9 cellular contexts compared by ENCODE assay signal in genomic region chr10:78805176-78805575, GRCh38.
DNase-seq lines count a peak whose midpoint lies in the region; ATAC-seq and TF ChIP-seq lines count a peak whose summit lies in the region.
"Had no signal": no experiment of that assay in that cellular context is flagged by ENCODE, and none has a peak within 500 bp of the region (broad histone marks: within the 10 kb centered on the region; RNA-seq: fewer than 3 reads in every experiment).

No MANE protein-coding gene starts in this region.

- TF ChIP-seq CTCF in C4-2B (conservative IDR thresholded peaks at IDR 0.05), result no peak
- no peak for TF ChIP-seq CTCF in RWPE1 (conservative IDR thresholded peaks at IDR 0.05; ENCODE audit: low read depth)
- TF ChIP-seq CTCF in foreskin fibroblast (IDR thresholded peaks at IDR 0.05; ENCODE audit: low read depth, low read length), result no peak
- no peak for TF ChIP-seq CTCF in ovary (IDR thresholded peaks at IDR 0.05)

- no peak overlapping the region for H3K4me3 Mint-ChIP-seq in activated T-cell treated with anti-CD3 and anti-CD28 coated beads, Interleukin-2, amount 50 U/mL, for 72 hours
- H3K4me3 Mint-ChIP-seq in naive thymus-derived CD4-positive, alpha-beta T cell, result no peak overlapping the region
- H3K4me3 Mint-ChIP-seq: natural killer cell treated with Interleukin-12 subunit alpha and Interleukin-12 subunit beta and Interleukin-15 and Interleukin-18, amount 100 ng/mL, for 72 hours had no signal

- 0 out of 2 replicates have a peak overlapping the region, but pooled peaks have one; percentile 2 for H3K27ac ChIP-seq in C4-2B
- H3K27ac ChIP-seq in RWPE1, result peak overlapping the region; percentile 85
- H3K27ac ChIP-seq in ovary, result peak overlapping the region in 1 of 2 donors; percentile 77
- H3K27ac ChIP-seq in naive thymus-derived CD4-positive, alpha-beta T cell (ENCODE audit: low read depth, low read length), result no peak overlapping the region

- intact Hi-C loops in ovary (cut with DNase I), result no loop called here
- intact Hi-C loops in naive thymus-derived CD4-positive, alpha-beta T cell (cut with micrococcal nuclease), result no loop called here

- H3K36me3 ChIP-seq in ovary, result no peaks in the 10 kb centered on the region
- no peaks in the 10 kb centered on the region for H3K36me3 ChIP-seq in naive thymus-derived CD4-positive, alpha-beta T cell (ENCODE audit: control insufficient read depth in 2 of 3, insufficient read depth in 3 of 3, low read length in 3 of 3)

- peak; percentile 15 for DNase-seq in RWPE1 (ENCODE audit: low spot score)
- DNase-seq in foreskin fibroblast, result peak; percentile 97 to 98
- DNase-seq in ovary, result peak; percentile 46 to 72 (median 64)
- no peak for DNase-seq in activated T-cell treated with anti-CD3 and anti-CD28 coated beads, Interleukin-2, amount 50 U/mL, for 72 hours
- DNase-seq in naive thymus-derived CD4-positive, alpha-beta T cell, result no peak
- DNase-seq in UCSD-AML1 (lab: John Stamatoyannopoulos, UW; ENCODE audit: unreplicated experiment), result no peak

- H3K27me3 Mint-ChIP-seq in activated T-cell treated with anti-CD3 and anti-CD28 coated beads, Interleukin-2, amount 50 U/mL, for 72 hours (ENCODE audit: low read depth), result peaks cover 7% of the 10 kb centered on the region
- H3K27me3 Mint-ChIP-seq in naive thymus-derived CD4-positive, alpha-beta T cell, result peaks cover 0 to 7% (median 5%) of the 10 kb centered on the region in 5 donors

- TF ChIP-seq POLR2A in ovary (IDR thresholded peaks at IDR 0.05), result no peak

- no peaks in the 10 kb centered on the region for H3K27me3 ChIP-seq in ovary
- no peaks in the 10 kb centered on the region for H3K27me3 ChIP-seq in naive thymus-derived CD4-positive, alpha-beta T cell (ENCODE audit: control insufficient read depth in 2 of 2, insufficient read depth in 2 of 2, low read length in 2 of 2)

- WGBS in ovary, 3 donors, result 10 to 25% (median 21%) methylated on average over 6 of the region's 6 CpGs

- peaks cover 30% of the 10 kb centered on the region for H3K4me1 ChIP-seq in ovary (ENCODE audit: insufficient read depth)
- H3K4me1 ChIP-seq in naive thymus-derived CD4-positive, alpha-beta T cell (ENCODE audit: control insufficient read depth in 2 of 2, insufficient read depth in 2 of 2, low read length in 2 of 2), result no peaks in the 10 kb centered on the region

- H3K9me3 Mint-ChIP-seq in activated T-cell treated with anti-CD3 and anti-CD28 coated beads, Interleukin-2, amount 50 U/mL, for 72 hours, result no peaks in the 10 kb centered on the region
- H3K9me3 Mint-ChIP-seq in naive thymus-derived CD4-positive, alpha-beta T cell, result peaks cover 0 to 2% (median 0%) of the 10 kb centered on the region in 11 donors
- H3K9me3 Mint-ChIP-seq: natural killer cell treated with Interleukin-12 subunit alpha and Interleukin-12 subunit beta and Interleukin-15 and Interleukin-18, amount 100 ng/mL, for 72 hours had no signal

- POLR2A ChIA-PET in RWPE1 (lab: Yijun Ruan, JAX; ENCODE audit: low non-redundant PET), result no interaction called here
- POLR2A ChIA-PET in naive thymus-derived CD4-positive, alpha-beta T cell (lab: Charles Lee), result no interaction called here

- no peak overlapping the region for H3K27ac Mint-ChIP-seq in activated T-cell treated with anti-CD3 and anti-CD28 coated beads, Interleukin-2, amount 50 U/mL, for 72 hours
- peak overlapping the region in 1 of 9 donors; percentile 39 for H3K27ac Mint-ChIP-seq in naive thymus-derived CD4-positive, alpha-beta T cell
- H3K27ac Mint-ChIP-seq: natural killer cell treated with Interleukin-12 subunit alpha and Interleukin-12 subunit beta and Interleukin-15 and Interleukin-18, amount 100 ng/mL, for 72 hours had no signal

- no peaks in the 10 kb centered on the region for H3K4me1 Mint-ChIP-seq in activated T-cell treated with anti-CD3 and anti-CD28 coated beads, Interleukin-2, amount 50 U/mL, for 72 hours (ENCODE audit: low read depth)
- H3K4me1 Mint-ChIP-seq in naive thymus-derived CD4-positive, alpha-beta T cell, result peaks cover 0 to 1% (median 0%) of the 10 kb centered on the region in 7 donors

- H3K36me3 Mint-ChIP-seq in activated T-cell treated with anti-CD3 and anti-CD28 coated beads, Interleukin-2, amount 50 U/mL, for 72 hours (ENCODE audit: insufficient read depth in 2 of 2), result no peaks in the 10 kb centered on the region
- H3K36me3 Mint-ChIP-seq in naive thymus-derived CD4-positive, alpha-beta T cell, result no peaks in the 10 kb centered on the region
- H3K36me3 Mint-ChIP-seq: natural killer cell treated with Interleukin-12 subunit alpha and Interleukin-12 subunit beta and Interleukin-15 and Interleukin-18, amount 100 ng/mL, for 72 hours had no signal

- H3K4me3 ChIP-seq in foreskin fibroblast (ENCODE audit: low read depth in 1 of 2, low read length in 2 of 2) (no peak overlapping the region), ovary (no peak overlapping the region)
- H3K4me3 ChIP-seq in naive thymus-derived CD4-positive, alpha-beta T cell (ENCODE audit: low read length), result no peak overlapping the region

- CTCF ChIA-PET in RWPE1 (lab: Yijun Ruan, JAX), result no interaction called here
- CTCF ChIA-PET in naive thymus-derived CD4-positive, alpha-beta T cell (lab: Charles Lee), result interaction anchor here (0.6 kb wide), 1 partner anchor 235 kb away, joined by 3 read pairs; no protein-coding TSS in a partner anchor

- no peak for ATAC-seq in GM21786 (IDR thresholded peaks at IDR 0.05; ENCODE audit: unreplicated experiment)
- ATAC-seq in activated T-cell treated with anti-CD3 and anti-CD28 coated beads, Interleukin-2, amount 50 U/mL, for 72 hours (replicated peaks in 1 of 2), result no peak
- no peak for ATAC-seq in naive thymus-derived CD4-positive, alpha-beta T cell
- ATAC-seq: natural killer cell treated with Interleukin-12 subunit alpha and Interleukin-12 subunit beta and Interleukin-15 and Interleukin-18, amount 100 ng/mL, for 72 hours had no signal

- H3K9me3 ChIP-seq in ovary, result no peaks in the 10 kb centered on the region
- no peaks in the 10 kb centered on the region for H3K9me3 ChIP-seq in naive thymus-derived CD4-positive, alpha-beta T cell (ENCODE audit: control insufficient read depth in 2 of 3, low read length in 3 of 3)

- TF ChIP-seq EP300 in ovary (IDR thresholded peaks at IDR 0.05), result no peak

Comparison
In these comparisons a context has a peak if more than half of its experiments do, and no peak if none do; other contexts are left out.
1. DNase-seq: peak in RWPE1 (single experiment), foreskin fibroblast (2 of 2) and ovary (5 of 5); none in activated T-cell treated with anti-CD3 and anti-CD28 coated beads, Interleukin-2, amount 50 U/mL, for 72 hours (0 of 2), naive thymus-derived CD4-positive, alpha-beta T cell (0 of 9) and UCSD-AML1 (single experiment).